ENCODE assay signal across 26 cellular contexts in genomic region chr12:102954143-102954542, GRCh38. TPM values are rescaled to one million over a fixed set of nuclear protein-coding genes. Genes with fewer than 3 reads are reported as not detected.
DNase-seq lines count a peak whose midpoint lies in the region; ATAC-seq and TF ChIP-seq lines count a peak whose summit lies in the region.
"Had no signal": no experiment of that assay in that cellular context is flagged by ENCODE, and none has a peak within 500 bp of the region (broad histone marks: within the 10 kb centered on the region; RNA-seq: fewer than 3 reads in every experiment).

No MANE protein-coding gene starts in this region.

- H3K27me3 ChIP-seq in upper lobe of right lung, result peaks cover 85% of the 10 kb centered on the region
- H3K27me3 ChIP-seq: ovary had no signal

- no peak overlapping the region for H3K27ac ChIP-seq in upper lobe of right lung
- H3K27ac ChIP-seq: C4-2B, ovary had no signal

- peaks cover 32% of the 10 kb centered on the region for H3K4me1 Mint-ChIP-seq in activated CD8-positive, alpha-beta memory T cell treated with anti-CD3 and anti-CD28 coated beads, Interleukin-2, amount 10 ng/mL, durations not matched to agents 7 days and 5 days
- H3K4me1 Mint-ChIP-seq in activated naive CD8-positive, alpha-beta T cell treated with anti-CD3 and anti-CD28 coated beads, Interleukin-2, amount 50 U/mL, for 24 hours, result peaks cover 38% of the 10 kb centered on the region

- intact Hi-C loops in upper lobe of right lung (cut with DNase I), result no loop called here
- intact Hi-C loops in Right ventricle myocardium inferior (cut with DNase I), result no loop called here

- peaks cover 8% of the 10 kb centered on the region for H3K4me1 ChIP-seq in upper lobe of right lung

- H3K36me3 Mint-ChIP-seq in activated CD8-positive, alpha-beta memory T cell treated with anti-CD3 and anti-CD28 coated beads, Interleukin-2, amount 10 ng/mL, durations not matched to agents 7 days and 5 days, result peaks cover 1% of the 10 kb centered on the region
- H3K36me3 Mint-ChIP-seq in activated naive CD8-positive, alpha-beta T cell treated with anti-CD3 and anti-CD28 coated beads, Interleukin-2, amount 50 U/mL, for 24 hours (ENCODE audit: low read depth), result no peaks in the 10 kb centered on the region

- no peaks in the 10 kb centered on the region for H3K9me3 ChIP-seq in upper lobe of right lung
- H3K9me3 ChIP-seq: mucosa of descending colon, ovary, SK-N-SH had no signal

- no peaks in the 10 kb centered on the region for H3K9me3 Mint-ChIP-seq in activated CD8-positive, alpha-beta memory T cell treated with anti-CD3 and anti-CD28 coated beads, Interleukin-2, amount 10 ng/mL, durations not matched to agents 7 days and 5 days (ENCODE audit: low read depth)
- H3K9me3 Mint-ChIP-seq in activated naive CD8-positive, alpha-beta T cell treated with anti-CD3 and anti-CD28 coated beads, Interleukin-2, amount 50 U/mL, for 24 hours, result no peaks in the 10 kb centered on the region
- H3K9me3 Mint-ChIP-seq: activated T-cell treated with anti-CD3 and anti-CD28 coated beads, Interleukin-2, amount 50 U/mL, for 24 hours; nephron had no signal

- H3K36me3 ChIP-seq in upper lobe of right lung, result no peaks in the 10 kb centered on the region
- H3K36me3 ChIP-seq: ovary had no signal

- no peak overlapping the region for H3K4me3 Mint-ChIP-seq in activated CD8-positive, alpha-beta memory T cell treated with anti-CD3 and anti-CD28 coated beads, Interleukin-2, amount 10 ng/mL, durations not matched to agents 7 days and 5 days
- H3K4me3 Mint-ChIP-seq in activated naive CD8-positive, alpha-beta T cell treated with anti-CD3 and anti-CD28 coated beads, Interleukin-2, amount 50 U/mL, for 24 hours, result no peak overlapping the region
- H3K4me3 Mint-ChIP-seq: activated T-cell treated with anti-CD3 and anti-CD28 coated beads, Interleukin-2, amount 50 U/mL, for 24 hours had no signal

- ATAC-seq in activated CD8-positive, alpha-beta memory T cell treated with anti-CD3 and anti-CD28 coated beads, Interleukin-2, amount 10 ng/mL, durations not matched to agents 7 days and 5 days, result peak; percentile 82
- peak; percentile 72 for ATAC-seq in activated naive CD8-positive, alpha-beta T cell treated with anti-CD3 and anti-CD28 coated beads, Interleukin-2, amount 50 U/mL, for 24 hours
- ATAC-seq in upper lobe of right lung, result no peak
- no peak for ATAC-seq in Right ventricle myocardium inferior
- ATAC-seq: K562, mucosa of descending colon had no signal

- CTCF ChIA-PET in activated CD8-positive, alpha-beta memory T cell treated with anti-CD3 and anti-CD28 coated beads, Interleukin-2, amount 10 ng/mL, durations not matched to agents 7 days and 5 days (lab: Charles Lee), result interaction anchor here (1.8 kb wide), 1 partner anchor 594 kb away, joined by 4 read pairs; no protein-coding TSS in a partner anchor

- DNase-seq in activated CD8-positive, alpha-beta memory T cell treated with anti-CD3 and anti-CD28 coated beads, Interleukin-2, amount 10 ng/mL, durations not matched to agents 7 days and 5 days, result peak; percentile 61
- no peak for DNase-seq in activated CD8-positive, alpha-beta memory T cell treated with anti-CD3 and anti-CD28 coated beads for 24 hours
- DNase-seq in G401 (ENCODE audit: low spot score) (peak; percentile 2), NCI-H2196 treated with DMSO at 0.1 percent for 48 hours (lab: John Stamatoyannopoulos, UW; ENCODE audit: unreplicated experiment) (peak; percentile 27), upper lobe of right lung (no peak), Right ventricle myocardium inferior (ENCODE audit: missing footprints) (no peak)
- DNase-seq in activated naive CD8-positive, alpha-beta T cell treated with anti-CD3 and anti-CD28 coated beads, Interleukin-2, amount 50 U/mL, for 24 hours, result no peak
- DNase-seq: activated CD4-positive, alpha-beta T cell treated with anti-CD3 and anti-CD28 coated beads, Interleukin-2, amount 50 U/mL, for 4 hours; activated T-cell treated with anti-CD3 and anti-CD28 coated beads, Interleukin-2, amount 50 U/mL, for 24 hours; GDM1; mucosa of descending colon; NCI-H2107; NCI-H526; ovary; RPMI8226; SK-N-SH; stimulated activated CD4-positive, alpha-beta T cell treated with anti-CD3 and anti-CD28 coated beads, Interleukin-4, amount 100 ng/mL, for 4 hours; stimulated activated naive CD4-positive, alpha-beta T cell treated with Interleukin-2 at 50 U/mL for 16 hours had no signal

- no peak for TF ChIP-seq CTCF in upper lobe of right lung (IDR thresholded peaks at IDR 0.05)

- in situ Hi-C loops in G401 (cut with HindIII; ENCODE audit: low sequenced_read_pairs), result no loop called here

- peaks cover 83% of the 10 kb centered on the region for H3K27me3 Mint-ChIP-seq in activated CD8-positive, alpha-beta memory T cell treated with anti-CD3 and anti-CD28 coated beads, Interleukin-2, amount 10 ng/mL, durations not matched to agents 7 days and 5 days
- H3K27me3 Mint-ChIP-seq in activated naive CD8-positive, alpha-beta T cell treated with anti-CD3 and anti-CD28 coated beads, Interleukin-2, amount 50 U/mL, for 24 hours, result peaks cover 83% of the 10 kb centered on the region

- no peak overlapping the region for H3K27ac Mint-ChIP-seq in activated CD8-positive, alpha-beta memory T cell treated with anti-CD3 and anti-CD28 coated beads, Interleukin-2, amount 10 ng/mL, durations not matched to agents 7 days and 5 days
- H3K27ac Mint-ChIP-seq in activated naive CD8-positive, alpha-beta T cell treated with anti-CD3 and anti-CD28 coated beads, Interleukin-2, amount 50 U/mL, for 24 hours, result no peak overlapping the region
- H3K27ac Mint-ChIP-seq: activated T-cell treated with anti-CD3 and anti-CD28 coated beads, Interleukin-2, amount 50 U/mL, for 24 hours; nephron had no signal

- no peak overlapping the region for H3K4me3 ChIP-seq in upper lobe of right lung
- H3K4me3 ChIP-seq: K562, mucosa of descending colon, ovary had no signal

RNA-seq across cellular contexts. Expression of gene ASCL1, which starts 3.3 kb away (rescaled TPM):
- not detected for total RNA-seq in activated CD8-positive, alpha-beta memory T cell treated with anti-CD3 and anti-CD28 coated beads, Interleukin-2, amount 10 ng/mL, durations not matched to agents 7 days and 5 days
- not detected in 2 replicates for total RNA-seq in G401 (2014; rRNA removed; shearing (Covaris generic))
- total RNA-seq in upper lobe of right lung, result not detected
- total RNA-seq in Right ventricle myocardium inferior, result not detected
- total RNA-seq: dermis microvascular lymphatic vessel endothelial cell, fibroblast of lung, HT-29, liver, MCF 10A had no signal

RNA-seq across cellular contexts. Expression of gene PAH, which starts 37.1 kb away (rescaled TPM):
- not detected for total RNA-seq in activated CD8-positive, alpha-beta memory T cell treated with anti-CD3 and anti-CD28 coated beads, Interleukin-2, amount 10 ng/mL, durations not matched to agents 7 days and 5 days
- total RNA-seq in G401 (2014; rRNA removed; shearing (Covaris generic)), result not detected in 2 replicates
- total RNA-seq in upper lobe of right lung (not detected), Right ventricle myocardium inferior (not detected)
- total RNA-seq: dermis microvascular lymphatic vessel endothelial cell, fibroblast of lung, HT-29, MCF 10A, mucosa of descending colon had no signal

Comparison
In these comparisons a context has a peak if more than half of its experiments do, and no peak if none do; other contexts are left out.
1. DNase-seq: peak in activated CD8-positive, alpha-beta memory T cell treated with anti-CD3 and anti-CD28 coated beads, Interleukin-2, amount 10 ng/mL, durations not matched to agents 7 days and 5 days (single experiment), G401 (single experiment) and NCI-H2196 treated with DMSO at 0.1 percent for 48 hours (single experiment); none in activated CD8-positive, alpha-beta memory T cell treated with anti-CD3 and anti-CD28 coated beads for 24 hours (single experiment), activated naive CD8-positive, alpha-beta T cell treated with anti-CD3 and anti-CD28 coated beads, Interleukin-2, amount 50 U/mL, for 24 hours (single experiment), upper lobe of right lung (single experiment) and Right ventricle myocardium inferior (single experiment).
2. ATAC-seq: peak in activated CD8-positive, alpha-beta memory T cell treated with anti-CD3 and anti-CD28 coated beads, Interleukin-2, amount 10 ng/mL, durations not matched to agents 7 days and 5 days (single experiment) and activated naive CD8-positive, alpha-beta T cell treated with anti-CD3 and anti-CD28 coated beads, Interleukin-2, amount 50 U/mL, for 24 hours (single experiment); none in upper lobe of right lung (single experiment) and Right ventricle myocardium inferior (single experiment).